Comparison of ENCODE assay signal across 11 cellular contexts in the genomic region with DNA sequence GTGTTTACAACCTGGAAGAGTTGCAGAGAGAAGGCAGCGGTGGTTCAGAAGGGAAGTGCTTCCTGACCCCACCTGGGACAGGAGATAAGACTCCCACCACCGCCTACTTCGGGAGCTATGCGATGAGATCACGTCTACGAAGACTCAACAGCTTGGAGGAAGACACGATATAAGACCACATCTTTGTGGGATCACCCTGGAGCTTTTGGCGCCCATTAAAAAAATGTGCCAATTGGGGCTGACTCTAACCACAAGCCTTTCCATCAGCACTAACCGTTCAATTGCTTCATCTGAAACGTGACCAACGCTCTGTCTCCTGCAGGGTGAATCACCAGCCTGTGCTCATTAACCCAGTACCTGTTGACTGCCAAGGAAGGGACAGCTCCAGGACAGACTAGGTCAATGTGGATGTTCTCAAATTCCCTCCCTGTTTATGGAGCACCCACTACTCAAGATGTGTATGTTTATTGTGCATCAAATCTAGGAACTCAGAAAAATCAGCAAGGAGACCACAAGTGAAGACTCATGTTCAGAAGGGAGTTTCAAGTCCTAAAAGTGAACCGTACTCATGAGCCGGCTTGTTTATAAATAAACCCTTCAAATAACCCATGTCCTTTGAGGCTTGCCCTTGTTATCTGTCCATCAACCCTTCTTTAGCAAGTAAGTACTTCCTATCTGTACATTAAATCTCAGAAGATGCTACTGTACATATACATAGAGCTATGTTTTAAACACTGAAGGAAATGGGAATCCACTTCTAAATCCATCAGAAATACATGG.
DNase-seq lines count a peak whose midpoint lies in the region; ATAC-seq, FAIRE-seq and TF ChIP-seq lines count a peak whose summit lies in the region.
"Had no signal": no experiment of that assay in that cellular context is flagged by ENCODE, and none has a peak within 500 bp of the region (broad histone marks: within the 10 kb centered on the region; RNA-seq: fewer than 3 reads in every experiment).

No MANE protein-coding gene starts in this region.

- no peaks in the 10 kb centered on the region for H3K79me2 ChIP-seq in K562 (ENCODE audit: control insufficient read depth, insufficient read depth, low read length)

- no peak overlapping the region for H2AFZ ChIP-seq in K562 (ENCODE audit: low read depth, low read length)

- DNase-seq in Daoy (ENCODE audit: low read depth), result peak; percentile 80
- DNase-seq in MV-4-11 (lab: John Stamatoyannopoulos, UW), result peak; percentile 95
- peak; percentile 59 to 73 (median 69) for DNase-seq in K562 (ENCODE audit: extremely low read depth in 1 of 4, low spot score in 3 of 4)
- DNase-seq in nephron progenitor cell, result no peak
- no peak for DNase-seq in OCI-M2 (lab: John Stamatoyannopoulos, UW; ENCODE audit: unreplicated experiment)
- no peak for DNase-seq in ACHN
- no peak for DNase-seq in stimulated activated naive B cell treated with anti-CD40 and anti-IgM and Interleukin-4, amounts not matched to agents 10 μg/mL and 1 μg/mL and 100 μg/mL, for 72 hours
- DNase-seq: activated effector memory CD4-positive, alpha-beta T cell treated with Interleukin-2 at 50 U/mL for 16 hours; NCI-H510A had no signal

- peaks cover 14 to 21% of the 10 kb centered on the region in 2 experiments; a peak in 4 of 5 replicates for H3K4me1 ChIP-seq in K562 (replicated peaks in 1 of 2; ENCODE audit: control insufficient read depth in 2 of 2, insufficient read depth in 2 of 2, low read length in 2 of 2)
- H3K4me1 ChIP-seq: prostate gland had no signal

- ATAC-seq in K562 (peak; percentile 81), GM19324 (IDR thresholded peaks at IDR 0.05; ENCODE audit: low FRiP score, unreplicated experiment) (no peak)
- no peak for ATAC-seq in stimulated activated naive B cell treated with anti-CD40 and anti-IgM and Interleukin-4, amounts not matched to agents 10 μg/mL and 1 μg/mL and 100 μg/mL, for 72 hours (replicated peaks)

- H3K27ac Mint-ChIP-seq in nephron progenitor cell, result peak overlapping the region; percentile 52
- H3K27ac Mint-ChIP-seq in stimulated activated naive B cell treated with anti-CD40 and anti-IgM and Interleukin-4, amounts not matched to agents 10 μg/mL and 1 μg/mL and 100 μg/mL, for 72 hours, result no peak overlapping the region

- H4K20me1 ChIP-seq in K562 (replicated peaks; ENCODE audit: control insufficient read depth, insufficient read depth, low read length), result peaks cover 6% of the 10 kb centered on the region

- H3K4me2 ChIP-seq in K562 (ENCODE audit: insufficient read depth, low read length), result no peak overlapping the region; the same call in 1 of the 2 replicates

- no peaks in the 10 kb centered on the region for H3K9me1 ChIP-seq in K562 (ENCODE audit: control insufficient read depth, insufficient read depth, low read length)

- TF ChIP-seq EP300 in K562 (IDR thresholded peaks at IDR 0.05; ENCODE audit: low read length), result peak; percentile 54

- intact Hi-C loops in K562 (cut with micrococcal nuclease), result no loop called here

- no peak for TF ChIP-seq POLR2A in K562 (conservative IDR thresholded peaks at IDR 0.05)

- TF ChIP-seq CTCF in K562 (IDR thresholded peaks at IDR 0.05 in 2 of 3, conservative IDR thresholded peaks at IDR 0.05 in 1 of 3; ENCODE audit: insufficient read depth in 2 of 3, low read depth in 1 of 3, low read length in 3 of 3) (no peak), nephron progenitor cell (IDR thresholded peaks at IDR 0.05) (no peak)

- no peaks in the 10 kb centered on the region for H3K27me3 Mint-ChIP-seq in nephron progenitor cell (ENCODE audit: low read depth, poor library complexity)
- no peaks in the 10 kb centered on the region for H3K27me3 Mint-ChIP-seq in stimulated activated naive B cell treated with anti-CD40 and anti-IgM and Interleukin-4, amounts not matched to agents 10 μg/mL and 1 μg/mL and 100 μg/mL, for 72 hours

- H3K4me1 Mint-ChIP-seq in nephron progenitor cell, result peaks cover 35% of the 10 kb centered on the region
- H3K4me1 Mint-ChIP-seq in stimulated activated naive B cell treated with anti-CD40 and anti-IgM and Interleukin-4, amounts not matched to agents 10 μg/mL and 1 μg/mL and 100 μg/mL, for 72 hours, result peaks cover 0 to 2% of the 10 kb centered on the region in 2 donors

- no peak for TF ChIP-seq RAD21 in K562 (CRISPR knock-in tag; conservative IDR thresholded peaks at IDR 0.05 in 1 of 2, IDR thresholded peaks at IDR 0.05 in 1 of 2)

- H3K4me3 ChIP-seq in K562, result no peak overlapping the region
- H3K4me3 ChIP-seq: prostate gland had no signal

- in situ Hi-C loops in K562 (cut with MboI) (no loop called here), ACHN (cut with HindIII; ENCODE audit: low pct_ligation_motif_present, low pct_unique_long_range_greater_than_20kb, low sequenced_read_pairs) (no loop called here)

- H3K9me3 Mint-ChIP-seq in nephron progenitor cell, result no peaks in the 10 kb centered on the region
- H3K9me3 Mint-ChIP-seq in stimulated activated naive B cell treated with anti-CD40 and anti-IgM and Interleukin-4, amounts not matched to agents 10 μg/mL and 1 μg/mL and 100 μg/mL, for 72 hours, result no peaks in the 10 kb centered on the region

- H3K27ac ChIP-seq in K562 (ENCODE audit: extremely low read depth, low read depth, low read length), result no peak overlapping the region; the same call in 2 of the 3 replicates
- H3K27ac ChIP-seq: prostate gland had no signal

- no peaks in the 10 kb centered on the region for H3K27me3 ChIP-seq in K562 (ENCODE audit: control insufficient read depth in 2 of 2, insufficient read depth in 2 of 2, low read length in 2 of 2)

- CTCF ChIA-PET in K562 (lab: Yijun Ruan, JAX; ENCODE audit: low intra/inter-chr PET ratio), result no interaction called here

- FAIRE-seq in K562 (lab: Jason Lieb, UNC), result peak; percentile 65

- no peak overlapping the region for H3K4me3 Mint-ChIP-seq in nephron progenitor cell
- no peak overlapping the region for H3K4me3 Mint-ChIP-seq in stimulated activated naive B cell treated with anti-CD40 and anti-IgM and Interleukin-4, amounts not matched to agents 10 μg/mL and 1 μg/mL and 100 μg/mL, for 72 hours

- H3K36me3 Mint-ChIP-seq in nephron progenitor cell (ENCODE audit: low read depth), result peaks cover 36% of the 10 kb centered on the region
- peaks cover 3 to 19% of the 10 kb centered on the region in 2 donors for H3K36me3 Mint-ChIP-seq in stimulated activated naive B cell treated with anti-CD40 and anti-IgM and Interleukin-4, amounts not matched to agents 10 μg/mL and 1 μg/mL and 100 μg/mL, for 72 hours

- BruUV-seq in K562 (replicated peaks; lab: Mats Ljungman, UMichigan), result no TSS peak

- H3K9ac ChIP-seq in K562 (ENCODE audit: insufficient read depth in 1 of 2, low read depth in 2 of 2, low read length in 2 of 2), result no peak overlapping the region; a peak in 1 of 4 replicates

- no peaks in the 10 kb centered on the region for H3K9me3 ChIP-seq in K562 (replicated peaks; ENCODE audit: control insufficient read depth, insufficient read depth, low read depth, low read length)
- H3K9me3 ChIP-seq: prostate gland had no signal

- no peaks in the 10 kb centered on the region for H3K36me3 ChIP-seq in K562 (ENCODE audit: control insufficient read depth, insufficient read depth, low read length)

- POLR2A ChIA-PET in K562 (lab: Yijun Ruan, JAX), result no interaction called here

- under 1% methylated on average over 13 of the region's 13 CpGs for WGBS in K562 (ENCODE audit: insufficient coverage, low coverage, missing lambda C conversion rate)

TF ChIP-seq in K562, 482 proteins besides CTCF, POLR2A, EP300 and RAD21 (continues in another document):
- TF ChIP-seq, protein P1, sequence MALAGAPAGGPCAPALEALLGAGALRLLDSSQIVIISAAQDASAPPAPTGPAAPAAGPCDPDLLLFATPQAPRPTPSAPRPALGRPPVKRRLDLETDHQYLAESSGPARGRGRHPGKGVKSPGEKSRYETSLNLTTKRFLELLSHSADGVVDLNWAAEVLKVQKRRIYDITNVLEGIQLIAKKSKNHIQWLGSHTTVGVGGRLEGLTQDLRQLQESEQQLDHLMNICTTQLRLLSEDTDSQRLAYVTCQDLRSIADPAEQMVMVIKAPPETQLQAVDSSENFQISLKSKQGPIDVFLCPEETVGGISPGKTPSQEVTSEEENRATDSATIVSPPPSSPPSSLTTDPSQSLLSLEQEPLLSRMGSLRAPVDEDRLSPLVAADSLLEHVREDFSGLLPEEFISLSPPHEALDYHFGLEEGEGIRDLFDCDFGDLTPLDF (CRISPR knock-in tag; IDR thresholded peaks at IDR 0.05), result no peak
- no peak for TF ChIP-seq RFX1 (IDR thresholded peaks at IDR 0.05)
- no peak for TF ChIP-seq FOXK2 (conservative IDR thresholded peaks at IDR 0.05 in 1 of 2, IDR thresholded peaks at IDR 0.05 in 1 of 2; ENCODE audit: low read depth in 2 of 2)
- TF ChIP-seq MEF2D (tag; conservative IDR thresholded peaks at IDR 0.05; ENCODE audit: low read depth), result no peak
- TF ChIP-seq CEBPB (tag; IDR thresholded peaks at IDR 0.05), result peak; percentile 49; the same call in 1 of the 2 replicates
- TF ChIP-seq GATAD2A (IDR thresholded peaks at IDR 0.05), result no peak
- TF ChIP-seq ETV5 (CRISPR knock-in tag; IDR thresholded peaks at IDR 0.05; ENCODE audit: low read depth), result no peak
- TF ChIP-seq, protein P2, sequence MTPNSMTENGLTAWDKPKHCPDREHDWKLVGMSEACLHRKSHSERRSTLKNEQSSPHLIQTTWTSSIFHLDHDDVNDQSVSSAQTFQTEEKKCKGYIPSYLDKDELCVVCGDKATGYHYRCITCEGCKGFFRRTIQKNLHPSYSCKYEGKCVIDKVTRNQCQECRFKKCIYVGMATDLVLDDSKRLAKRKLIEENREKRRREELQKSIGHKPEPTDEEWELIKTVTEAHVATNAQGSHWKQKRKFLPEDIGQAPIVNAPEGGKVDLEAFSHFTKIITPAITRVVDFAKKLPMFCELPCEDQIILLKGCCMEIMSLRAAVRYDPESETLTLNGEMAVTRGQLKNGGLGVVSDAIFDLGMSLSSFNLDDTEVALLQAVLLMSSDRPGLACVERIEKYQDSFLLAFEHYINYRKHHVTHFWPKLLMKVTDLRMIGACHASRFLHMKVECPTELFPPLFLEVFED (CRISPR knock-in tag; conservative IDR thresholded peaks at IDR 0.05), result no peak
- peak; percentile 72 for TF ChIP-seq NCOR1 (IDR thresholded peaks at IDR 0.05)
- no peak for TF ChIP-seq MCM2 (IDR thresholded peaks at IDR 0.05; ENCODE audit: low read depth)
- TF ChIP-seq CXXC5 (CRISPR knock-in tag; IDR thresholded peaks at IDR 0.05), result 0 out of 2 replicates have a peak, but pooled peaks have one; percentile 49
- peak; percentile 56; the same call in 1 of the 2 replicates for TF ChIP-seq SMARCA4 (IDR thresholded peaks at IDR 0.05)
- peak; percentile 67; the same call in 1 of the 2 replicates for TF ChIP-seq EGR1 (conservative IDR thresholded peaks at IDR 0.05)

Comparison
In these comparisons a context has a peak if more than half of its experiments do, and no peak if none do; other contexts are left out.
1. DNase-seq: peak in Daoy (single experiment), MV-4-11 (single experiment) and K562 (4 of 4); none in nephron progenitor cell (single experiment), OCI-M2 (single experiment), ACHN (single experiment) and stimulated activated naive B cell treated with anti-CD40 and anti-IgM and Interleukin-4, amounts not matched to agents 10 μg/mL and 1 μg/mL and 100 μg/mL, for 72 hours (single experiment).